Comparison of ENCODE assay signal across 8 cellular contexts in genomic region chr5:44809956-44810276, GRCh38. TPM values are rescaled to one million over a fixed set of nuclear protein-coding genes. Genes with fewer than 3 reads are reported as not detected.
DNase-seq lines count a peak whose midpoint lies in the region; ATAC-seq, FAIRE-seq and TF ChIP-seq lines count a peak whose summit lies in the region.

No MANE protein-coding gene starts in this region.

- H3K14ac ChIP-seq in neuronal stem cell (ENCODE audit: low read length), result no peak overlapping the region

- TF ChIP-seq POLR2A in endothelial cell of umbilical vein (IDR thresholded peaks at IDR 0.05; ENCODE audit: low read depth, low read length), result no peak

- no peaks in the 10 kb centered on the region for H3K27me3 Mint-ChIP-seq in CD4-positive, alpha-beta T cell

- no peak overlapping the region for H2AK5ac ChIP-seq in neuronal stem cell (ENCODE audit: low read depth, low read length)

- no peaks in the 10 kb centered on the region for H3K79me1 ChIP-seq in neuronal stem cell (ENCODE audit: low read depth, low read length)

- no peak overlapping the region for H3K4ac ChIP-seq in neuronal stem cell (ENCODE audit: low read length)

- H3K4me1 ChIP-seq in OCI-LY7 (ENCODE audit: insufficient read depth, low read length, poor library complexity, severe bottlenecking) (peaks cover 25% of the 10 kb centered on the region), endothelial cell of umbilical vein (ENCODE audit: control insufficient read depth, extremely low read depth, insufficient read depth, low read length) (peaks cover 8% of the 10 kb centered on the region), neuronal stem cell (ENCODE audit: control insufficient read depth in 2 of 2, insufficient read depth in 1 of 2, low read depth in 1 of 2, low read length in 2 of 2) (peaks cover 0 to 3% of the 10 kb centered on the region in 2 donors)

- peaks cover 61% of the 10 kb centered on the region for H3K36me3 Mint-ChIP-seq in CD4-positive, alpha-beta T cell (ENCODE audit: low read depth)

- intact Hi-C loops in CD4-positive, alpha-beta T cell (cut with DNase I, micrococcal nuclease), result loop anchor here in 1 of 2 experiments (5.0 to 10.0 kb wide), 3 partner anchors 1253 to 1675 kb away; partner anchors contain the start of genes HMGCS1 and PAIP1
- intact Hi-C loops in OCI-LY7 (cut with micrococcal nuclease; ENCODE audit: unreplicated experiment) (no loop called here), endothelial cell of umbilical vein (cut with micrococcal nuclease) (loop anchor here (2.0 kb wide), 1 partner anchor 65 kb away; no protein-coding TSS in a partner anchor)

- H3K4me2 ChIP-seq in OCI-LY7 (ENCODE audit: low read length) (peak overlapping the region; percentile 75), endothelial cell of umbilical vein (ENCODE audit: insufficient read depth, low read length) (peak overlapping the region; percentile 95), neuronal stem cell (ENCODE audit: insufficient read depth, low read length, poor library complexity, severe bottlenecking) (peak overlapping the region; percentile 58)

- H3K27ac Mint-ChIP-seq in CD4-positive, alpha-beta T cell, result peak overlapping the region; percentile 97

- no peaks in the 10 kb centered on the region for H3K9me2 ChIP-seq in OCI-LY7 (ENCODE audit: insufficient read depth, low read length)

- H4K8ac ChIP-seq in neuronal stem cell (ENCODE audit: low read depth, low read length), result no peak overlapping the region

- no peaks in the 10 kb centered on the region for H3K9me3 Mint-ChIP-seq in CD4-positive, alpha-beta T cell

- no peak overlapping the region for H4K91ac ChIP-seq in neuronal stem cell (ENCODE audit: low read depth, low read length, poor library complexity)

- H3K9ac ChIP-seq in endothelial cell of umbilical vein (replicated peaks; ENCODE audit: extremely low read depth, insufficient read depth, low read length), result peak overlapping the region; percentile 75
- H3K9ac ChIP-seq in neuronal stem cell (ENCODE audit: low read depth, low read length, poor library complexity), result no peak overlapping the region

- POLR2A ChIA-PET in CD4-positive, alpha-beta T cell (lab: Charles Lee), result no interaction called here
- POLR2A ChIA-PET in OCI-LY7 (lab: Charles Lee) (interaction anchor here (1.1 kb wide), 1 partner anchor 1207 kb away, joined by 3 read pairs; the partner anchor contains the start of gene NNT), endothelial cell of umbilical vein (lab: Charles Lee) (interaction anchor here (0.7 kb wide), 1 partner anchor 20 kb away, joined by 3 read pairs; no protein-coding TSS in a partner anchor)

- H2BK120ac ChIP-seq in neuronal stem cell (ENCODE audit: low read depth, low read length), result no peak overlapping the region

- H4K20me1 ChIP-seq in OCI-LY7 (ENCODE audit: insufficient read depth, low read length), result peaks cover 18% of the 10 kb centered on the region; the same call in 1 of the 2 replicates
- H4K20me1 ChIP-seq in endothelial cell of umbilical vein (replicated peaks; ENCODE audit: control insufficient read depth, extremely low read depth, insufficient read depth, low read length), result no peaks in the 10 kb centered on the region

- FAIRE-seq in endothelial cell of umbilical vein (lab: Jason Lieb, UNC), result no peak

- no peak overlapping the region for H3K18ac ChIP-seq in neuronal stem cell (ENCODE audit: low read length)

- no CpG with 5 or more reads among the region's 8 CpGs for whole genome bisulfite sequencing in neuronal stem cell (ENCODE audit: extremely low coverage in 2 of 2, insufficient read length in 2 of 2, insufficient replicate concordance in 1 of 2), 2 donors

- H2BK12ac ChIP-seq in neuronal stem cell (ENCODE audit: low read length), result no peak overlapping the region

- dilution Hi-C loops in endothelial cell of umbilical vein (cut with MboI; ENCODE audit: extremely low pct_ligation_motif_present, low sequenced_read_pairs), result no loop called here

- no peaks in the 10 kb centered on the region for H3K9me3 ChIP-seq in CD4-positive, alpha-beta T cell (ENCODE audit: control insufficient read depth, low read length)
- no peaks in the 10 kb centered on the region for H3K9me3 ChIP-seq in OCI-LY7 (ENCODE audit: low read length)
- H3K9me3 ChIP-seq in endothelial cell of umbilical vein (replicated peaks; ENCODE audit: control insufficient read depth, insufficient read depth, low read length), result no peaks in the 10 kb centered on the region
- no peaks in the 10 kb centered on the region for H3K9me3 ChIP-seq in neuronal stem cell (replicated peaks in 1 of 2; ENCODE audit: control insufficient read depth in 2 of 2, insufficient read depth in 1 of 2, low read depth in 1 of 2, low read length in 2 of 2)

- H3K4me3 ChIP-seq in OCI-LY7 (ENCODE audit: low read depth, low read length, poor library complexity, severe bottlenecking), result peak overlapping the region; percentile 91
- peak overlapping the region; percentile 53 to 89 (median 85) for H3K4me3 ChIP-seq in endothelial cell of umbilical vein (replicated peaks in 1 of 3; ENCODE audit: insufficient read depth in 1 of 3, low read depth in 1 of 3, low read length in 3 of 3)
- H3K4me3 ChIP-seq in neuronal stem cell (ENCODE audit: low read length in 2 of 2), result peak overlapping the region; percentile 92 to 96

- CTCF ChIA-PET in CD4-positive, alpha-beta T cell (lab: Charles Lee), result interaction anchor here (0.9 kb wide), 1 partner anchor 10 kb away, joined by 4 read pairs; no protein-coding TSS in a partner anchor
- CTCF ChIA-PET in OCI-LY7 (lab: Charles Lee; ENCODE audit: unreplicated experiment) (no interaction called here), endothelial cell of umbilical vein (lab: Charles Lee) (interaction anchor here (0.7 to 1.2 kb wide), 3 partner anchors 8 to 21 kb away, joined by 3 read pairs; no protein-coding TSS in a partner anchor)

- no peak overlapping the region for H3K23ac ChIP-seq in neuronal stem cell (ENCODE audit: low read depth, low read length, poor library complexity)

- peak overlapping the region; percentile 95 for H3K4me3 Mint-ChIP-seq in CD4-positive, alpha-beta T cell

- no peak for DNase-seq in CD4-positive, alpha-beta T cell
- DNase-seq in OCI-LY7 (ENCODE audit: low spot score) (no peak), endothelial cell of umbilical vein (ENCODE audit: low read depth, low spot score) (no peak), neuronal stem cell (ENCODE audit: low spot score) (no peak), NCI-H510A (lab: John Stamatoyannopoulos, UW) (no peak), NCI-H2081 (lab: John Stamatoyannopoulos, UW) (no peak)
- DNase-seq in stimulated activated CD4-positive, alpha-beta T cell treated with anti-CD3 and anti-CD28 coated beads, Interleukin-4, amount 100 ng/mL, for 4 hours, result no peak

- BruUV-seq in OCI-LY7 (replicated peaks; lab: Mats Ljungman, UMichigan) (no TSS peak), endothelial cell of umbilical vein (replicated peaks; lab: Mats Ljungman, UMichigan) (no TSS peak)

- H2BK5ac ChIP-seq in neuronal stem cell (ENCODE audit: low read length), result no peak overlapping the region

- ATAC-seq in CD4-positive, alpha-beta T cell (ENCODE audit: poor library complexity), result no peak
- ATAC-seq in GM19324 (IDR thresholded peaks at IDR 0.05; ENCODE audit: low FRiP score, unreplicated experiment), result no peak

- H2AFZ ChIP-seq in OCI-LY7 (ENCODE audit: low read length) (no peak overlapping the region; the same call in 1 of the 2 replicates), endothelial cell of umbilical vein (ENCODE audit: low read depth, low read length) (no peak overlapping the region), neuronal stem cell (ENCODE audit: low read length) (peak overlapping the region; percentile 93)

- no peaks in the 10 kb centered on the region for H3K9me1 ChIP-seq in endothelial cell of umbilical vein (replicated peaks; ENCODE audit: control insufficient read depth, extremely low read depth, insufficient read depth, low read length)

- H2BK15ac ChIP-seq in neuronal stem cell (ENCODE audit: low read length), result no peak overlapping the region

- no peak overlapping the region for H3K27ac ChIP-seq in CD4-positive, alpha-beta T cell (ENCODE audit: low read depth, low read length)
- H3K27ac ChIP-seq in OCI-LY7 (ENCODE audit: low read depth, low read length, poor library complexity, severe bottlenecking) (peak overlapping the region; percentile 75), endothelial cell of umbilical vein (ENCODE audit: insufficient read depth, low read depth, low read length) (peak overlapping the region; percentile 51), neuronal stem cell (replicated peaks; ENCODE audit: low read length) (no peak overlapping the region)

- no peaks in the 10 kb centered on the region for H3K27me3 ChIP-seq in CD4-positive, alpha-beta T cell (ENCODE audit: control insufficient read depth, insufficient read depth, low read length)
- no peaks in the 10 kb centered on the region for H3K27me3 ChIP-seq in endothelial cell of umbilical vein (ENCODE audit: control insufficient read depth in 2 of 2, insufficient read depth in 2 of 2, low read length in 2 of 2)
- H3K27me3 ChIP-seq in neuronal stem cell (ENCODE audit: control insufficient read depth in 3 of 3, insufficient read depth in 3 of 3, low read depth in 1 of 3, low read length in 3 of 3), result no peaks in the 10 kb centered on the region

- H3K79me2 ChIP-seq in OCI-LY7 (ENCODE audit: insufficient read depth, low read depth, low read length) (peaks cover 75% of the 10 kb centered on the region), endothelial cell of umbilical vein (ENCODE audit: control insufficient read depth, insufficient read depth, low read length) (peaks cover 39% of the 10 kb centered on the region)

- H3K36me3 ChIP-seq in OCI-LY7 (ENCODE audit: insufficient read depth, low read length) (peaks cover 47% of the 10 kb centered on the region), endothelial cell of umbilical vein (ENCODE audit: control insufficient read depth in 2 of 2, extremely low read depth in 1 of 2, insufficient read depth in 2 of 2, low read length in 2 of 2) (peaks cover 4 to 12% of the 10 kb centered on the region in 2 experiments), neuronal stem cell (replicated peaks in 1 of 2; ENCODE audit: control insufficient read depth in 2 of 2, insufficient read depth in 2 of 2, low read length in 2 of 2) (peaks cover 4 to 46% of the 10 kb centered on the region in 2 donors)

- peaks cover 41% of the 10 kb centered on the region for H3K4me1 Mint-ChIP-seq in CD4-positive, alpha-beta T cell (ENCODE audit: low read depth)

- TF ChIP-seq CTCF in CD4-positive, alpha-beta T cell (IDR thresholded peaks at IDR 0.05), result no peak
- no peak for TF ChIP-seq CTCF in OCI-LY7 (conservative IDR thresholded peaks at IDR 0.05; ENCODE audit: low read length)
- no peak for TF ChIP-seq CTCF in endothelial cell of umbilical vein (IDR thresholded peaks at IDR 0.05; ENCODE audit: extremely low read depth in 1 of 2, insufficient read depth in 1 of 2, low read depth in 1 of 2, low read length in 2 of 2)

RNA-seq across cellular contexts. Expression of gene MRPS30, which starts 1.2 kb away (rescaled TPM):
- total RNA-seq in CD4-positive, alpha-beta T cell, result 10 to 100 TPM; 43.2 to 43.8 TPM
- 61.5 and 85.8 TPM in 2 replicates for total RNA-seq in OCI-LY7 (2014; rRNA removed; shearing (Covaris generic))
- total RNA-seq in OCI-LY7 (2022) (63.0 and 64.3 TPM in 2 replicates), endothelial cell of umbilical vein (32.5 and 33.8 TPM in 2 replicates)
- polyA plus RNA-seq in endothelial cell of umbilical vein, result 34.6 and 37.3 TPM in 2 replicates
- polyA plus RNA-seq in endothelial cell of umbilical vein (2011; cell fraction: cytosol; rRNA removed), result 22.1 and 24.0 TPM in 2 replicates
- 16.1 and 19.0 TPM in 2 replicates for polyA plus RNA-seq in endothelial cell of umbilical vein (2011; cell fraction: nucleus; rRNA removed)
- 20.9 and 26.2 TPM in 2 replicates for polyA plus RNA-seq in endothelial cell of umbilical vein (2012)
- 29.4 and 37.0 TPM in 2 replicates for polyA minus RNA-seq in endothelial cell of umbilical vein
- polyA minus RNA-seq in endothelial cell of umbilical vein (2011; cell fraction: cytosol; rRNA and poly(A)+ RNA removed), result 270 TPM
- 30.0 and 36.6 TPM in 2 replicates for polyA minus RNA-seq in endothelial cell of umbilical vein (2011; cell fraction: nucleus; rRNA and poly(A)+ RNA removed)
- polyA plus RNA-seq in neuronal stem cell (2013, experiment 1 of 2), result 53.8 TPM
- 53.8 TPM for polyA plus RNA-seq in neuronal stem cell (2013, experiment 2 of 2)

Comparison
In these comparisons a context has a peak if more than half of its experiments do, and no peak if none do; other contexts are left out.
1. H3K27ac ChIP-seq: peak in OCI-LY7 (single experiment) and endothelial cell of umbilical vein (single experiment); none in CD4-positive, alpha-beta T cell (single experiment) and neuronal stem cell (single experiment).
2. Peak in every context shown above with its lines, with median percentiles within 50 percentile points of each other: H3K4me2 ChIP-seq and H3K4me3 ChIP-seq.